Comparison of ENCODE assay signal across 8 cellular contexts in genomic region chrX:30504309-30504708, GRCh38.
DNase-seq lines count a peak whose midpoint lies in the region; ATAC-seq, FAIRE-seq and TF ChIP-seq lines count a peak whose summit lies in the region.

No MANE protein-coding gene starts in this region.

- no peak overlapping the region for H3K4me3 ChIP-seq in A549
- no peak overlapping the region for H3K4me3 ChIP-seq in OCI-LY3 (ENCODE audit: low read length)
- no peak overlapping the region for H3K4me3 ChIP-seq in fibroblast of pulmonary artery (replicated peaks; ENCODE audit: low read depth, low read length)
- H3K4me3 ChIP-seq in uterus = no peak overlapping the region

- peak; percentile 71 to 75 for TF ChIP-seq RAD21 in A549 (conservative IDR thresholded peaks at IDR 0.05 in 1 of 2, IDR thresholded peaks at IDR 0.05 in 1 of 2)

- H2AFZ ChIP-seq in OCI-LY3 (ENCODE audit: low read depth, low read length) = no peak overlapping the region

- H3K36me3 ChIP-seq in OCI-LY3 (replicated peaks; ENCODE audit: low read depth, low read length) = no peaks in the 10 kb centered on the region
- H3K36me3 ChIP-seq in uterus = no peaks in the 10 kb centered on the region

- POLR2A ChIA-PET in A549 (lab: Yijun Ruan, JAX) = no interaction called here

- DNase-seq in A549 (ENCODE audit: low read depth in 1 of 2, low spot score in 1 of 2) (peak in 1 of 2 experiments; percentile 30), GM18507 (ENCODE audit: extremely low spot score, insufficient read length, low read depth) (no peak), fibroblast of pulmonary artery (ENCODE audit: low read depth) (peak; percentile 60), uterus (no peak), C1 segment of cervical spinal cord (lab: John Stamatoyannopoulos, UW) (no peak), HK-2 (ENCODE audit: unreplicated experiment) (no peak)

- FAIRE-seq in A549 (lab: Jason Lieb, UNC) (peak; percentile 100), GM18507 (lab: Jason Lieb, UNC) (peak; percentile 75)

- no peak for TF ChIP-seq EP300 in A549 (IDR thresholded peaks at IDR 0.05)

- no peak overlapping the region for H3K27ac ChIP-seq in A549
- no peak overlapping the region for H3K27ac ChIP-seq in OCI-LY3 (ENCODE audit: low read length)
- no peak overlapping the region for H3K27ac ChIP-seq in uterus

- intact Hi-C loops in uterus (cut with DNase I; ENCODE audit: low total_unique reads) = no loop called here

- 0% methylated on average over 2 of the region's 2 CpGs for WGBS in A549 (ENCODE audit: missing lambda C conversion rate)

- TF ChIP-seq POLR2A in A549 (IDR thresholded peaks at IDR 0.05; ENCODE audit: low read length) (no peak), uterus (IDR thresholded peaks at IDR 0.05) (no peak)

- ATAC-seq in A549 = no peak
- no peak for ATAC-seq in HG03159 (IDR thresholded peaks at IDR 0.05; ENCODE audit: unreplicated experiment)

- TF ChIP-seq CTCF in A549 (IDR thresholded peaks at IDR 0.05) = peak; percentile 60
- TF ChIP-seq CTCF in OCI-LY3 (IDR thresholded peaks at IDR 0.05; ENCODE audit: low read depth, low read length) = peak; percentile 59
- TF ChIP-seq CTCF in fibroblast of pulmonary artery (IDR thresholded peaks at IDR 0.05; ENCODE audit: low read length, missing control alignments) = peak; percentile 41
- TF ChIP-seq CTCF in uterus (IDR thresholded peaks at IDR 0.05) = peak in 3 of 4 experiments; percentile 31 to 43 (median 33)

- H3K27me3 ChIP-seq in OCI-LY3 (ENCODE audit: low read depth, low read length) = no peaks in the 10 kb centered on the region
- H3K27me3 ChIP-seq in uterus = no peaks in the 10 kb centered on the region

- H3K9me3 ChIP-seq in A549 (no peaks in the 10 kb centered on the region), OCI-LY3 (ENCODE audit: insufficient read depth, low read length) (no peaks in the 10 kb centered on the region), uterus (no peaks in the 10 kb centered on the region)

- H4K20me1 ChIP-seq in OCI-LY3 (ENCODE audit: insufficient read depth, low read length) = no peaks in the 10 kb centered on the region

- CTCF ChIA-PET in A549 (lab: Yijun Ruan, JAX) = interaction anchor here (0.8 to 8.1 kb wide), 7 partner anchors 9 to 230 kb away, joined by 3 to 59 read pairs (median 4); no protein-coding TSS in a partner anchor

- no peaks in the 10 kb centered on the region for H3K79me2 ChIP-seq in OCI-LY3 (ENCODE audit: low read length)

- H3K4me2 ChIP-seq in A549 = no peak overlapping the region
- no peak overlapping the region for H3K4me2 ChIP-seq in OCI-LY3 (ENCODE audit: low read length)

- no peaks in the 10 kb centered on the region for H3K4me1 ChIP-seq in A549
- no peaks in the 10 kb centered on the region for H3K4me1 ChIP-seq in OCI-LY3 (ENCODE audit: low read length)
- no peaks in the 10 kb centered on the region for H3K4me1 ChIP-seq in uterus

- H3K9ac ChIP-seq in OCI-LY3 (ENCODE audit: low read length) = no peak overlapping the region

TF ChIP-seq in A549, 52 proteins besides CTCF, POLR2A, EP300 and RAD21:
- no peak for TF ChIP-seq ESRRA (IDR thresholded peaks at IDR 0.05; ENCODE audit: borderline replicate concordance, low read length)
- TF ChIP-seq SMC3 (IDR thresholded peaks at IDR 0.05) = peak; percentile 77
- TF ChIP-seq HOXB5 (CRISPR knock-in tag; IDR thresholded peaks at IDR 0.05) = no peak
